1 cellular context compared by ENCODE assay signal in genomic region chr17:37502009-37502936, GRCh38.
TF ChIP-seq lines count a peak whose summit lies in the region.

No MANE protein-coding gene starts in this region.

TF ChIP-seq in A549, 52 proteins besides CTCF, POLR2A, EP300 and RAD21 (continued from another document):
- TF ChIP-seq ATOH8 (CRISPR knock-in tag; IDR thresholded peaks at IDR 0.05; ENCODE audit: low read depth): no peak
- no peak for TF ChIP-seq KDM1A (IDR thresholded peaks at IDR 0.05; ENCODE audit: low read depth)
